12 cellular contexts compared by ENCODE assay signal in the genomic region with DNA sequence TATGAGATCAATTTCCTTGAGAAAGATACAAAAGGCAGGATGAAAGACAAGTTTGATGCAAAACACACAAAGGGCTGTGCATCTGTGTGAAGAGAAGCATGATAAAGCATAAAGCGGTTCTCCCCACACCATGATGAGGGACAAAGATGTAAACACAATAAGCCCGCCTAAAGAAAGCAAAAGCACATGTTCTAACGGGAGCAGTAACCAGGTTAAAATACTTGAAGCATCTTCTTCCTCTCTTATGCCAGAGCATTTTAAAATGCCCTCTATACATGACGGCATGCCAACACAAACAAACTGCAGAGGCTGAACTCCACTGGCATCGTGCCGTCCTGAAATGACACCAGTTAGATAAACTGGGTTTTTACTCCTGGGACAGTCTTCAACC.
DNase-seq lines count a peak whose midpoint lies in the region; ATAC-seq, FAIRE-seq and TF ChIP-seq lines count a peak whose summit lies in the region.
"Had no signal": no experiment of that assay in that cellular context is flagged by ENCODE, and none has a peak within 500 bp of the region (broad histone marks: within the 10 kb centered on the region; RNA-seq: fewer than 3 reads in every experiment).

No MANE protein-coding gene starts in this region.

- no peaks in the 10 kb centered on the region for H3K36me3 ChIP-seq in HUES48 (ENCODE audit: control insufficient read depth, insufficient read depth, low read length)
- H3K36me3 ChIP-seq in astrocyte (ENCODE audit: insufficient read depth, low read length), result no peaks in the 10 kb centered on the region
- H3K36me3 ChIP-seq in smooth muscle cell (ENCODE audit: low read depth), result no peaks in the 10 kb centered on the region
- no peaks in the 10 kb centered on the region for H3K36me3 ChIP-seq in upper lobe of left lung
- H3K36me3 ChIP-seq: esophagus muscularis mucosa had no signal

- ATAC-seq in HG03045 (IDR thresholded peaks at IDR 0.05; ENCODE audit: unreplicated experiment) (no peak), upper lobe of left lung (ENCODE audit: low FRiP score in 2 of 2) (no peak)
- ATAC-seq: HCT116 had no signal

- peak overlapping the region; percentile 28 for H3K4me3 Mint-ChIP-seq in astrocyte (ENCODE audit: unreplicated experiment)
- H3K4me3 Mint-ChIP-seq: activated CD4-positive, alpha-beta T cell treated with anti-CD3 and anti-CD28 coated beads, Interleukin-2, amount 10 ng/mL, durations not matched to agents 24 days and 14 days; activated naive CD8-positive, alpha-beta T cell treated with anti-CD3 and anti-CD28 coated beads, Interleukin-2, amount 10 ng/mL, durations not matched to agents 7 days and 5 days had no signal

- peak overlapping the region; percentile 96 for H3K27ac Mint-ChIP-seq in astrocyte (ENCODE audit: unreplicated experiment)
- H3K27ac Mint-ChIP-seq: activated CD4-positive, alpha-beta T cell treated with anti-CD3 and anti-CD28 coated beads, Interleukin-2, amount 10 ng/mL, durations not matched to agents 24 days and 14 days; activated naive CD8-positive, alpha-beta T cell treated with anti-CD3 and anti-CD28 coated beads, Interleukin-2, amount 10 ng/mL, durations not matched to agents 7 days and 5 days had no signal

- peak overlapping the region; percentile 81 for H3K4me2 ChIP-seq in astrocyte (ENCODE audit: low read length)
- H3K4me2 ChIP-seq in smooth muscle cell, result peak overlapping the region; percentile 23

- no peaks in the 10 kb centered on the region for H3K9me3 ChIP-seq in HUES48 (ENCODE audit: control insufficient read depth, insufficient read depth, low read length)
- no peaks in the 10 kb centered on the region for H3K9me3 ChIP-seq in astrocyte (ENCODE audit: insufficient read depth, low read depth, low read length)
- H3K9me3 ChIP-seq in smooth muscle cell (replicated peaks; ENCODE audit: low read depth), result no peaks in the 10 kb centered on the region
- H3K9me3 ChIP-seq in upper lobe of left lung, result no peaks in the 10 kb centered on the region
- H3K9me3 ChIP-seq: esophagus muscularis mucosa had no signal

- H2AFZ ChIP-seq in astrocyte (ENCODE audit: low read depth, low read length) (no peak overlapping the region), smooth muscle cell (ENCODE audit: low read depth) (no peak overlapping the region)

- H3K4me1 ChIP-seq in HUES48 (ENCODE audit: control insufficient read depth, insufficient read depth, low read length), result peaks cover 54% of the 10 kb centered on the region
- peaks cover 29% of the 10 kb centered on the region for H3K4me1 ChIP-seq in astrocyte (ENCODE audit: insufficient read depth, low read length)
- peaks cover 53% of the 10 kb centered on the region for H3K4me1 ChIP-seq in smooth muscle cell (ENCODE audit: low read depth)
- H3K4me1 ChIP-seq in upper lobe of left lung, result no peaks in the 10 kb centered on the region

- 61% methylated on average over 6 of the region's 6 CpGs for WGBS in smooth muscle cell (ENCODE audit: low lambda C conversion rate)
- 44 to 53% methylated on average over 6 of the region's 6 CpGs for WGBS in upper lobe of left lung, 2 donors

- FAIRE-seq in astrocyte (lab: Jason Lieb, UNC), result no peak

- H3K4me3 ChIP-seq in HUES48 (ENCODE audit: low read depth, low read length) (peak overlapping the region; percentile 30), astrocyte (ENCODE audit: insufficient read depth, low read depth, low read length) (peak overlapping the region; percentile 6), smooth muscle cell (no peak overlapping the region), upper lobe of left lung (no peak overlapping the region)
- H3K4me3 ChIP-seq: esophagus muscularis mucosa had no signal

- peaks cover 2% of the 10 kb centered on the region for H3F3A ChIP-seq in smooth muscle cell (ENCODE audit: low read depth)

- H3K36me3 Mint-ChIP-seq in astrocyte (ENCODE audit: low read depth, unreplicated experiment), result peaks cover 2% of the 10 kb centered on the region
- H3K36me3 Mint-ChIP-seq: activated naive CD8-positive, alpha-beta T cell treated with anti-CD3 and anti-CD28 coated beads, Interleukin-2, amount 10 ng/mL, durations not matched to agents 7 days and 5 days had no signal

- peaks cover 59% of the 10 kb centered on the region for H3K4me1 Mint-ChIP-seq in astrocyte (ENCODE audit: low read depth, unreplicated experiment)
- H3K4me1 Mint-ChIP-seq: activated CD4-positive, alpha-beta T cell treated with anti-CD3 and anti-CD28 coated beads, Interleukin-2, amount 10 ng/mL, durations not matched to agents 24 days and 14 days; activated naive CD8-positive, alpha-beta T cell treated with anti-CD3 and anti-CD28 coated beads, Interleukin-2, amount 10 ng/mL, durations not matched to agents 7 days and 5 days had no signal

- no peak for TF ChIP-seq EP300 in upper lobe of left lung (IDR thresholded peaks at IDR 0.05)

- H3K27me3 ChIP-seq in HUES48 (ENCODE audit: control insufficient read depth, insufficient read depth, low read length), result peaks cover 47% of the 10 kb centered on the region
- no peaks in the 10 kb centered on the region for H3K27me3 ChIP-seq in astrocyte (ENCODE audit: insufficient read depth, low read length)
- no peaks in the 10 kb centered on the region for H3K27me3 ChIP-seq in smooth muscle cell (ENCODE audit: low read depth)
- H3K27me3 ChIP-seq in upper lobe of left lung, result no peaks in the 10 kb centered on the region
- H3K27me3 ChIP-seq: esophagus muscularis mucosa had no signal

- TF ChIP-seq CTCF in astrocyte (IDR thresholded peaks at IDR 0.05; ENCODE audit: insufficient read depth, low read depth, low read length) (no peak), smooth muscle cell (IDR thresholded peaks at IDR 0.05; ENCODE audit: borderline replicate concordance, insufficient read depth, poor library complexity, severe bottlenecking) (no peak), upper lobe of left lung (IDR thresholded peaks at IDR 0.05) (no peak)

- TF ChIP-seq POLR2A in upper lobe of left lung (IDR thresholded peaks at IDR 0.05), result no peak

- no peaks in the 10 kb centered on the region for H3K9me3 Mint-ChIP-seq in astrocyte (ENCODE audit: unreplicated experiment)
- H3K9me3 Mint-ChIP-seq: activated CD4-positive, alpha-beta T cell treated with anti-CD3 and anti-CD28 coated beads, Interleukin-2, amount 10 ng/mL, durations not matched to agents 24 days and 14 days had no signal

- H3K27me3 Mint-ChIP-seq in astrocyte (ENCODE audit: low read depth, unreplicated experiment), result no peaks in the 10 kb centered on the region
- H3K27me3 Mint-ChIP-seq: activated CD4-positive, alpha-beta T cell treated with anti-CD3 and anti-CD28 coated beads, Interleukin-2, amount 10 ng/mL, durations not matched to agents 24 days and 14 days; activated naive CD8-positive, alpha-beta T cell treated with anti-CD3 and anti-CD28 coated beads, Interleukin-2, amount 10 ng/mL, durations not matched to agents 7 days and 5 days had no signal

- peak overlapping the region; percentile 94 for H3K27ac ChIP-seq in HUES48 (ENCODE audit: low read depth, low read length)
- H3K27ac ChIP-seq in astrocyte (ENCODE audit: low read depth, low read length), result peak overlapping the region; percentile 75
- peak overlapping the region; percentile 66 for H3K27ac ChIP-seq in smooth muscle cell (ENCODE audit: low read depth)
- H3K27ac ChIP-seq in upper lobe of left lung, result no peak overlapping the region
- H3K27ac ChIP-seq: esophagus muscularis mucosa had no signal

- peak; percentile 45 for DNase-seq in astrocyte (ENCODE audit: low read depth)
- peak; percentile 26 for DNase-seq in iris pigment epithelial cell (ENCODE audit: low read depth)
- DNase-seq in smooth muscle cell (lab: John Stamatoyannopoulos, UW; ENCODE audit: unreplicated experiment), result no peak
- no peak for DNase-seq in upper lobe of left lung
- no peak for DNase-seq in GF-D8 (lab: John Stamatoyannopoulos, UW)
- no peak for DNase-seq in occipital lobe (lab: John Stamatoyannopoulos, UW)
- DNase-seq: activated CD4-positive, alpha-beta T cell treated with anti-CD3 and anti-CD28 coated beads, Interleukin-2, amount 10 ng/mL, durations not matched to agents 24 days and 14 days; activated naive CD8-positive, alpha-beta T cell treated with anti-CD3 and anti-CD28 coated beads, Interleukin-2, amount 10 ng/mL, durations not matched to agents 7 days and 5 days had no signal

- H3K79me2 ChIP-seq in astrocyte (ENCODE audit: insufficient read depth, low read length) (peaks cover 99% of the 10 kb centered on the region), smooth muscle cell (ENCODE audit: low read depth) (peaks cover 93% of the 10 kb centered on the region)

- H3K9ac ChIP-seq in HUES48 (ENCODE audit: low read depth, low read length) (peak overlapping the region; percentile 32; the same call in 1 of the 2 replicates), astrocyte (ENCODE audit: low read length) (peak overlapping the region; percentile 52), smooth muscle cell (ENCODE audit: low read depth) (no peak overlapping the region)

- H4K20me1 ChIP-seq in astrocyte (ENCODE audit: insufficient read depth, low read length), result peaks cover 26% of the 10 kb centered on the region
- H4K20me1 ChIP-seq in smooth muscle cell (ENCODE audit: low read depth), result no peaks in the 10 kb centered on the region

Comparison
In these comparisons a context has a peak if more than half of its experiments do, and no peak if none do; other contexts are left out.
1. H3K27ac ChIP-seq: peak in HUES48 (single experiment), astrocyte (single experiment) and smooth muscle cell (single experiment); none in upper lobe of left lung (0 of 4).
2. H3K4me3 ChIP-seq: peak in HUES48 (single experiment) and astrocyte (single experiment); none in smooth muscle cell (single experiment) and upper lobe of left lung (0 of 4).
3. DNase-seq: peak in astrocyte (single experiment) and iris pigment epithelial cell (single experiment); none in smooth muscle cell (single experiment), upper lobe of left lung (0 of 2), GF-D8 (single experiment) and occipital lobe (single experiment).